9 cellular contexts compared by ENCODE assay signal in genomic region chr7:123558506-123558874, GRCh38. TPM values are rescaled to one million over a fixed set of nuclear protein-coding genes. Genes with fewer than 3 reads are reported as not detected.
DNase-seq lines count a peak whose midpoint lies in the region; ATAC-seq and TF ChIP-seq lines count a peak whose summit lies in the region.
"Had no signal": no experiment of that assay in that cellular context is flagged by ENCODE, and none has a peak within 500 bp of the region (broad histone marks: within the 10 kb centered on the region; RNA-seq: fewer than 3 reads in every experiment).

No MANE protein-coding gene starts in this region.

- H3F3A ChIP-seq in neural cell (ENCODE audit: insufficient read depth, low read length, poor library complexity, severe bottlenecking): no peaks in the 10 kb centered on the region

- no peak for TF ChIP-seq EP300 in neural cell (conservative IDR thresholded peaks at IDR 0.05; ENCODE audit: poor library complexity, severe bottlenecking)

- H3K79me2 ChIP-seq in neural cell (replicated peaks; ENCODE audit: insufficient read depth, low read length): peaks cover 40% of the 10 kb centered on the region

- H3K4me2 ChIP-seq in neural cell (ENCODE audit: low read length): peak overlapping the region; percentile 75

- H3K9me3 ChIP-seq in left ventricle myocardium inferior (replicated peaks) (no peaks in the 10 kb centered on the region), neural cell (ENCODE audit: low read length) (no peaks in the 10 kb centered on the region), aorta (ENCODE audit: control insufficient read depth, low read length) (no peaks in the 10 kb centered on the region)

- no peak for DNase-seq in left ventricle myocardium inferior
- no peak for DNase-seq in Right ventricle myocardium superior
- DNase-seq in cardiac fibroblast (ENCODE audit: low read depth in 2 of 2): no peak
- no peak for DNase-seq in aorta
- no peak for DNase-seq in stimulated activated naive CD4-positive, alpha-beta T cell treated with Interleukin-2 at 50 U/mL for 16 hours (lab: John Stamatoyannopoulos, UW)
- DNase-seq in NCI-H1092 treated with DMSO at 0.1 percent for 48 hours (lab: John Stamatoyannopoulos, UW): no peak
- DNase-seq in NOMO-1 treated with DMSO at 0.1 percent for 48 hours (lab: John Stamatoyannopoulos, UW; ENCODE audit: unreplicated experiment): no peak
- DNase-seq: activated gamma-delta T cell treated with Interleukin-2 at 50 U/mL for 16 hours had no signal

- TF ChIP-seq CTCF in left ventricle myocardium inferior (IDR thresholded peaks at IDR 0.05; ENCODE audit: borderline replicate concordance): no peak
- TF ChIP-seq CTCF in cardiac fibroblast (IDR thresholded peaks at IDR 0.05; ENCODE audit: low read depth, low read length): no peak
- TF ChIP-seq CTCF in neural cell (IDR thresholded peaks at IDR 0.05; ENCODE audit: poor library complexity, severe bottlenecking): no peak

- intact Hi-C loops in left ventricle myocardium inferior (cut with micrococcal nuclease) (no loop called here), Right ventricle myocardium superior (cut with DNase I) (no loop called here), aorta (cut with DNase I) (loop anchor here in 1 of 2 donors (5.0 kb wide), 1 partner anchor 189 kb away; the partner anchor contains the start of gene WASL)

- no peaks in the 10 kb centered on the region for H3K9me2 ChIP-seq in neural cell (ENCODE audit: insufficient read depth, low read length)

- ATAC-seq in Right ventricle myocardium superior (ENCODE audit: poor library complexity) (no peak), aorta (ENCODE audit: low FRiP score) (no peak)

- peaks cover 47% of the 10 kb centered on the region for H3K4me1 ChIP-seq in left ventricle myocardium inferior
- peaks cover 0 to 2% of the 10 kb centered on the region in 2 donors for H3K4me1 ChIP-seq in aorta (ENCODE audit: control insufficient read depth in 1 of 2, insufficient read depth in 2 of 2, low read length in 2 of 2)

- no peaks in the 10 kb centered on the region for H4K20me1 ChIP-seq in neural cell (ENCODE audit: insufficient read depth)

- no peak for TF ChIP-seq RAD21 in neural cell (conservative IDR thresholded peaks at IDR 0.05)

- H3K27ac ChIP-seq in left ventricle myocardium inferior (replicated peaks): peak overlapping the region; percentile 93
- peak overlapping the region; percentile 97 for H3K27ac ChIP-seq in neural cell (ENCODE audit: low read length)
- no peak overlapping the region for H3K27ac ChIP-seq in aorta (ENCODE audit: low read depth in 1 of 2, low read length in 2 of 2)

- H3K4me3 ChIP-seq in left ventricle myocardium inferior (peak overlapping the region; percentile 78), cardiac fibroblast (replicated peaks in 1 of 2; ENCODE audit: low read depth in 2 of 2, low read length in 2 of 2) (peak overlapping the region; percentile 85 to 89), neural cell (ENCODE audit: low read length) (peak overlapping the region; percentile 81), aorta (ENCODE audit: low read length in 2 of 2) (peak overlapping the region; percentile 72 to 99)

- H3K36me3 ChIP-seq in left ventricle myocardium inferior (peaks cover 13% of the 10 kb centered on the region), neural cell (ENCODE audit: insufficient read depth, low read length) (peaks cover 6% of the 10 kb centered on the region), aorta (ENCODE audit: control insufficient read depth in 1 of 2, insufficient read depth in 2 of 2, low read length in 1 of 2) (no peaks in the 10 kb centered on the region)

- peak overlapping the region; percentile 59 for H3K9ac ChIP-seq in neural cell (ENCODE audit: low read length)

- peak overlapping the region; percentile 99 for H2AFZ ChIP-seq in neural cell (ENCODE audit: low read depth, low read length)

- no peaks in the 10 kb centered on the region for H3K27me3 ChIP-seq in left ventricle myocardium inferior (ENCODE audit: low read depth)
- no peaks in the 10 kb centered on the region for H3K27me3 ChIP-seq in neural cell (ENCODE audit: insufficient read depth, low read depth, low read length)
- no peaks in the 10 kb centered on the region for H3K27me3 ChIP-seq in aorta (ENCODE audit: control insufficient read depth in 1 of 2, insufficient read depth in 2 of 2, low read length in 1 of 2)

- 69 to 83% methylated on average over 1 of the region's 1 CpG for WGBS in aorta, 2 donors

TF ChIP-seq in neural cell, 6 proteins besides CTCF, POLR2A, EP300 and RAD21:
- TF ChIP-seq EZH2 (IDR thresholded peaks at IDR 0.05; ENCODE audit: borderline replicate concordance, insufficient read depth, low read length, poor library complexity, severe bottlenecking) (no peak), MXI1 (conservative IDR thresholded peaks at IDR 0.05; ENCODE audit: poor library complexity, severe bottlenecking) (no peak), POLR2AphosphoS5 (IDR thresholded peaks at IDR 0.05) (no peak), SMC3 (conservative IDR thresholded peaks at IDR 0.05; ENCODE audit: poor library complexity) (no peak), TAF1 (IDR thresholded peaks at IDR 0.05; ENCODE audit: low read depth) (no peak)
- TF ChIP-seq, protein P1, sequence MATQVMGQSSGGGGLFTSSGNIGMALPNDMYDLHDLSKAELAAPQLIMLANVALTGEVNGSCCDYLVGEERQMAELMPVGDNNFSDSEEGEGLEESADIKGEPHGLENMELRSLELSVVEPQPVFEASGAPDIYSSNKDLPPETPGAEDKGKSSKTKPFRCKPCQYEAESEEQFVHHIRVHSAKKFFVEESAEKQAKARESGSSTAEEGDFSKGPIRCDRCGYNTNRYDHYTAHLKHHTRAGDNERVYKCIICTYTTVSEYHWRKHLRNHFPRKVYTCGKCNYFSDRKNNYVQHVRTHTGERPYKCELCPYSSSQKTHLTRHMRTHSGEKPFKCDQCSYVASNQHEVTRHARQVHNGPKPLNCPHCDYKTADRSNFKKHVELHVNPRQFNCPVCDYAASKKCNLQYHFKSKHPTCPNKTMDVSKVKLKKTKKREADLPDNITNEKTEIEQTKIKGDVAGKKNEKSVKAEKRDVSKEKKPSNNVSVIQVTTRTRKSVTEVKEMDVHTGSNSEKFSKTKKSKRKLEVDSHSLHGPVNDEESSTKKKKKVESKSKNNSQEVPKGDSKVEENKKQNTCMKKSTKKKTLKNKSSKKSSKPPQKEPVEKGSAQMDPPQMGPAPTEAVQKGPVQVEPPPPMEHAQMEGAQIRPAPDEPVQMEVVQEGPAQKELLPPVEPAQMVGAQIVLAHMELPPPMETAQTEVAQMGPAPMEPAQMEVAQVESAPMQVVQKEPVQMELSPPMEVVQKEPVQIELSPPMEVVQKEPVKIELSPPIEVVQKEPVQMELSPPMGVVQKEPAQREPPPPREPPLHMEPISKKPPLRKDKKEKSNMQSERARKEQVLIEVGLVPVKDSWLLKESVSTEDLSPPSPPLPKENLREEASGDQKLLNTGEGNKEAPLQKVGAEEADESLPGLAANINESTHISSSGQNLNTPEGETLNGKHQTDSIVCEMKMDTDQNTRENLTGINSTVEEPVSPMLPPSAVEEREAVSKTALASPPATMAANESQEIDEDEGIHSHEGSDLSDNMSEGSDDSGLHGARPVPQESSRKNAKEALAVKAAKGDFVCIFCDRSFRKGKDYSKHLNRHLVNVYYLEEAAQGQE (IDR thresholded peaks at IDR 0.05; ENCODE audit: borderline replicate concordance): no peak

RNA-seq across cellular contexts. Expression of gene NDUFA5, which starts 0.9 kb away (rescaled TPM):
- 378 TPM for total RNA-seq in left ventricle myocardium inferior
- total RNA-seq in Right ventricle myocardium superior: 322 TPM
- polyA plus RNA-seq in neural cell: 301 and 406 TPM in 2 replicates
- 185 and 205 TPM in 2 replicates for polyA minus RNA-seq in neural cell
- total RNA-seq in aorta: 10 to 100 TPM; 51.1 to 53.6 TPM
- 100 to 1,000 TPM in 1 of 2 donors, 10 to 100 TPM in 1; 79.7 to 138 TPM for polyA plus RNA-seq in aorta

RNA-seq across cellular contexts. Expression of gene IQUB, which starts 24.1 kb away (rescaled TPM):
- total RNA-seq in left ventricle myocardium inferior: 0.38 TPM
- total RNA-seq in Right ventricle myocardium superior: 0.30 TPM
- 0.41 and 0.58 TPM in 2 replicates for polyA plus RNA-seq in neural cell
- polyA minus RNA-seq in neural cell: 2.2 and 3.2 TPM in 2 replicates
- total RNA-seq in aorta: under 1 TPM; 0.39 to 0.81 TPM
- polyA plus RNA-seq in aorta: under 1 TPM in 1 of 2 donors, not detected in 1; 0.59 TPM

RNA-seq across cellular contexts. Expression of gene ASB15, which starts 43.1 kb away (rescaled TPM):
- 76.8 TPM for total RNA-seq in left ventricle myocardium inferior
- total RNA-seq in Right ventricle myocardium superior: 78.6 TPM
- polyA plus RNA-seq in neural cell: not detected in 2 replicates
- not detected in 2 replicates for polyA minus RNA-seq in neural cell
- not detected for total RNA-seq in aorta
- under 1 TPM in 1 of 2 donors, not detected in 1; 0.13 TPM for polyA plus RNA-seq in aorta

Comparison
In these comparisons a context has a peak if more than half of its experiments do, and no peak if none do; other contexts are left out.
1. H3K27ac ChIP-seq: peak in left ventricle myocardium inferior (single experiment) and neural cell (single experiment); none in aorta (0 of 2).
2. RNA of gene ASB15, which starts 43.1 kb away (total RNA-seq): 78.6 TPM in Right ventricle myocardium superior (single experiment) and 76.8 TPM in left ventricle myocardium inferior (single experiment); not detected in aorta; every median in the first group is over 10 times any median in the second.
3. Peak in every context shown above with its lines, with median percentiles within 50 percentile points of each other: H3K4me3 ChIP-seq.